Comparison of ENCODE assay signal across 11 cellular contexts in genomic region chr3:112775011-112775742, GRCh38.
DNase-seq lines count a peak whose midpoint lies in the region; ATAC-seq and TF ChIP-seq lines count a peak whose summit lies in the region.
"Had no signal": no experiment of that assay in that cellular context is flagged by ENCODE, and none has a peak within 500 bp of the region (broad histone marks: within the 10 kb centered on the region; RNA-seq: fewer than 3 reads in every experiment).

No MANE protein-coding gene starts in this region.

- POLR2A ChIA-PET in AG04449 (lab: Yijun Ruan, JAX): interaction anchor here (0.6 to 3.4 kb wide), 7 partner anchors 11 to 122 kb away, joined by 3 to 16 read pairs (median 4); no protein-coding TSS in a partner anchor

- intact Hi-C loops in mucosa of descending colon (cut with DNase I, micrococcal nuclease): no loop called here

- H3K36me3 ChIP-seq in MG63: no peaks in the 10 kb centered on the region
- no peaks in the 10 kb centered on the region for H3K36me3 ChIP-seq in mucosa of descending colon (ENCODE audit: low read depth)

- TF ChIP-seq CTCF in AG04449 (IDR thresholded peaks at IDR 0.05; ENCODE audit: insufficient read depth, low read length, missing control alignments): no peak
- TF ChIP-seq CTCF in mucosa of descending colon (IDR thresholded peaks at IDR 0.05): no peak

- no peaks in the 10 kb centered on the region for H3K9me3 ChIP-seq in MG63
- H3K9me3 ChIP-seq in mucosa of descending colon: no peaks in the 10 kb centered on the region

- DNase-seq in AG04449 (ENCODE audit: low read depth, low spot score) (peak; percentile 61), MG63 (peak; percentile 62), fibroblast of gingiva (ENCODE audit: low read depth) (peak; percentile 76), mucosa of descending colon (no peak), NOMO-1 treated with dmso at 0.1 percent for 144 hours (lab: John Stamatoyannopoulos, UW; ENCODE audit: unreplicated experiment) (no peak)
- DNase-seq in activated CD8-positive, alpha-beta memory T cell treated with anti-CD3 and anti-CD28 coated beads, Interleukin-2, amount 50 U/mL, for 48 hours: no peak
- DNase-seq: effector CD4-positive, alpha-beta T cell; naive thymus-derived CD8-positive, alpha-beta T cell; stimulated activated CD4-positive, alpha-beta T cell treated with anti-CD3 and anti-CD28 coated beads, Interleukin-12 subunit alpha, Interleukin-12 subunit beta, amount 100 ng/mL, for 4 hours had no signal

- CTCF ChIA-PET in AG04449 (lab: Yijun Ruan, JAX): interaction anchor here (0.9 to 7.2 kb wide), 7 partner anchors 8 to 132 kb away, joined by 3 to 36 read pairs (median 6); no protein-coding TSS in a partner anchor

- H3K4me3 ChIP-seq in AG04449 (ENCODE audit: low read depth, low read length) (no peak overlapping the region), MG63 (no peak overlapping the region), mucosa of descending colon (no peak overlapping the region)

- H3K4me1 ChIP-seq in mucosa of descending colon (ENCODE audit: low read depth): peaks cover 9% of the 10 kb centered on the region

- H3K27me3 ChIP-seq in MG63: no peaks in the 10 kb centered on the region

- peak; percentile 8 for ATAC-seq in mucosa of descending colon
- ATAC-seq in GM19328 (IDR thresholded peaks at IDR 0.05; ENCODE audit: unreplicated experiment): no peak
- no peak for ATAC-seq in GM19395 (IDR thresholded peaks at IDR 0.05; ENCODE audit: unreplicated experiment)
- ATAC-seq: naive thymus-derived CD8-positive, alpha-beta T cell had no signal

Comparison
In these comparisons a context has a peak if more than half of its experiments do, and no peak if none do; other contexts are left out.
1. DNase-seq: peak in AG04449 (single experiment), MG63 (single experiment) and fibroblast of gingiva (single experiment); none in mucosa of descending colon (0 of 3), activated CD8-positive, alpha-beta memory T cell treated with anti-CD3 and anti-CD28 coated beads, Interleukin-2, amount 50 U/mL, for 48 hours (single experiment) and NOMO-1 treated with dmso at 0.1 percent for 144 hours (single experiment).